ENCODE assay signal across 19 cellular contexts in the genomic region with DNA sequence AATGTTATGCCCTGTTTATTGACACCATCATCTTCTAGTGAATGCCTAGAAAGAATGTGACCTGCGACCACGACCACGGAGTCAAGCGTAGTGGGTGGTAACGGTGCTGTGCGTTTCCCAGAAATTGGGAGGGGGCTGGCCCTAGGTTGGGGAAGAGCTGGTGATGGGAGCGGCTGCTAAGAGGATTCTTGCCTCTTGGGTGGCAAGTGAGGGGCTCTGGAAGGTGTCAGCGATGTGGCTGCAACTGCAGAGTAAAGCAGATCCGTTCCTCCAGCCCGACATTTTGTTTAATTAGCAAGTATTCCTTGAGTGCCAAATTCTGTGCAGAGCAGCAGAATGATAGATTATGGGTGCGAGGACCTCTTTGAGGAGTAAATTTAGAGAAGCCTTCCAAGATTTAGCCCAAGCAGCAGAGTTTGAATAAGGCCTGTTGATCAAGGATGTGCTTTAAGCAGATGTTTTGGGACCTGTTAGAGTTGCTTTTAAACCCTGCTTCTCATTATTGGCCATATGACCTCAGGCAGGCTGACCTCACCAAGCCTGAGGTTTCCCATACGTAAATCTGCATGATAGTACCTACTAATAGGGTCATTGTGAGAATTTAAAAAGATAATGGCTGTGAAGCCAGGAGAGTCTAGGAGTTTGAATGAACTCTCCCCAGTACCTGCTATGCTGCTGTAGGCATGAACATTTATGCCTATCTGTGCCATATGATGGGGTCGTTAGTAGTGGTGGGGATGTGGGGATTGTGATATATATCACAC.
"Had no signal": no experiment of that assay in that cellular context is flagged by ENCODE, and none has a peak within 500 bp of the region (broad histone marks: within the 10 kb centered on the region; RNA-seq: fewer than 3 reads in every experiment).

No MANE protein-coding gene starts in this region.

- H3K9me3 Mint-ChIP-seq: activated CD4-positive, alpha-beta memory T cell treated with anti-CD3 and anti-CD28 coated beads, Interleukin-2, amount 10 ng/mL, durations not matched to agents 7 days and 5 days; activated CD4-positive, alpha-beta T cell treated with anti-CD3 and anti-CD28 coated beads, Interleukin-2, amount 10 ng/mL, durations not matched to agents 7 days and 5 days; activated T-cell treated with anti-CD3 and anti-CD28 coated beads, Interleukin-2, amount 50 U/mL, for 4 hours; activated T-helper 17 cell treated with anti-CD3 and anti-CD28 coated beads, Interleukin-2, amount 50 U/mL, for 72 hours; effector memory CD8-positive, alpha-beta T cell; natural killer cell had no signal

- H3K4me3 Mint-ChIP-seq: activated CD4-positive, alpha-beta memory T cell treated with anti-CD3 and anti-CD28 coated beads, Interleukin-2, amount 10 ng/mL, durations not matched to agents 7 days and 5 days; activated CD4-positive, alpha-beta T cell treated with anti-CD3 and anti-CD28 coated beads, Interleukin-2, amount 10 ng/mL, durations not matched to agents 7 days and 5 days; activated T-cell treated with anti-CD3 and anti-CD28 coated beads, Interleukin-2, amount 50 U/mL, for 4 hours; activated T-helper 17 cell treated with anti-CD3 and anti-CD28 coated beads, Interleukin-2, amount 50 U/mL, for 72 hours; effector memory CD8-positive, alpha-beta T cell; natural killer cell had no signal

- H3K4me3 ChIP-seq: coronary artery, tibial nerve had no signal

- H3K9me3 ChIP-seq: tibial nerve had no signal

- H3K4me1 Mint-ChIP-seq: activated CD4-positive, alpha-beta memory T cell treated with anti-CD3 and anti-CD28 coated beads, Interleukin-2, amount 10 ng/mL, durations not matched to agents 7 days and 5 days; activated T-helper 17 cell treated with anti-CD3 and anti-CD28 coated beads, Interleukin-2, amount 50 U/mL, for 72 hours; natural killer cell had no signal

- ATAC-seq: activated T-cell treated with anti-CD3 and anti-CD28 coated beads, Interleukin-2, amount 50 U/mL, for 4 hours; activated T-helper 17 cell treated with anti-CD3 and anti-CD28 coated beads, Interleukin-2, amount 50 U/mL, for 72 hours; effector memory CD8-positive, alpha-beta T cell; natural killer cell; right cardiac atrium had no signal

- H3K27me3 Mint-ChIP-seq: activated CD4-positive, alpha-beta memory T cell treated with anti-CD3 and anti-CD28 coated beads, Interleukin-2, amount 10 ng/mL, durations not matched to agents 7 days and 5 days; activated CD4-positive, alpha-beta T cell treated with anti-CD3 and anti-CD28 coated beads, Interleukin-2, amount 10 ng/mL, durations not matched to agents 7 days and 5 days; activated T-helper 17 cell treated with anti-CD3 and anti-CD28 coated beads, Interleukin-2, amount 50 U/mL, for 72 hours; effector memory CD8-positive, alpha-beta T cell had no signal

- H3K27ac Mint-ChIP-seq: activated CD4-positive, alpha-beta memory T cell treated with anti-CD3 and anti-CD28 coated beads, Interleukin-2, amount 10 ng/mL, durations not matched to agents 7 days and 5 days; activated CD4-positive, alpha-beta T cell treated with anti-CD3 and anti-CD28 coated beads, Interleukin-2, amount 10 ng/mL, durations not matched to agents 7 days and 5 days; activated T-helper 17 cell treated with anti-CD3 and anti-CD28 coated beads, Interleukin-2, amount 50 U/mL, for 72 hours; effector memory CD8-positive, alpha-beta T cell; natural killer cell had no signal

- H3K36me3 Mint-ChIP-seq: natural killer cell had no signal

- H3K27me3 ChIP-seq: brain microvascular endothelial cell, tibial nerve had no signal

- DNase-seq: activated CD4-positive, alpha-beta memory T cell treated with anti-CD3 and anti-CD28 coated beads, Interleukin-2, amount 10 ng/mL, durations not matched to agents 7 days and 5 days; activated CD4-positive, alpha-beta T cell treated with anti-CD3 and anti-CD28 coated beads, Interleukin-2, amount 10 ng/mL, durations not matched to agents 7 days and 5 days; activated CD4-positive, CD25-positive, alpha-beta regulatory T cell treated with anti-CD3 and anti-CD28 coated beads, Interleukin-2, amount 50 U/mL, for 72 hours; activated gamma-delta T cell treated with Interleukin-2 at 50 U/mL for 16 hours; activated naive CD4-positive, alpha-beta T cell treated with anti-CD3 and anti-CD28 coated beads, Interleukin-2, amount 50 U/mL, for 16 hours; activated T-cell treated with anti-CD3 and anti-CD28 coated beads, Interleukin-2, amount 50 U/mL, for 4 hours; amniotic stem cell; brain microvascular endothelial cell; effector memory CD8-positive, alpha-beta T cell; foreskin fibroblast; natural killer cell; posterior cingulate gyrus; right cardiac atrium; stimulated activated CD4-positive, alpha-beta T cell treated with anti-CD3 and anti-CD28 coated beads, Interleukin-15, amount 100 ng/mL, for 24 hours; stimulated activated CD4-positive, alpha-beta T cell treated with anti-CD3 and anti-CD28 coated beads, Interleukin-2, amount 100 ng/mL, for 24 hours; stimulated activated naive CD4-positive, alpha-beta T cell treated with Interleukin-2 at 50 U/mL for 16 hours had no signal

- H3K36me3 ChIP-seq: brain microvascular endothelial cell had no signal

- H3K27ac ChIP-seq: brain microvascular endothelial cell, coronary artery, tibial nerve had no signal
